ENCODE assay signal across 25 cellular contexts in the genomic region with DNA sequence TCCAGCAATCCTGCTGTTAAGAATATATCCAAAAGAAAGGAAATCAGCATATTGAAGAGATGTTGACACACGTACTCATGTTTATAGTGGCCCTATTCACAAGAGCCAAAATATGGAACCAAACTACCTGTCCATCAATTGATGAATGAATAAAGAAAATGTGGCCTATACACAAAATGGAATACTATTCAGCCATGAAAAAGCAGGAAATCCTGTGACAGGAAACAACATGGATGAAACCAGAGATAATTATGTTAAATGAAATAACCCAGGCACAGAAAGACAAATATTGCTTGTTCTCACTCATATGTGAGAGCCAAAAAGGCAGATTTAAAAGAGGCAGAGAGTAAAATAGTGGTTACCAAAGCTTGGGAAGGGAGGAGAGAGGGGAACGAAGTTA.
"Had no signal": no experiment of that assay in that cellular context is flagged by ENCODE, and none has a peak within 500 bp of the region (broad histone marks: within the 10 kb centered on the region; RNA-seq: fewer than 3 reads in every experiment).

No MANE protein-coding gene starts in this region.

- H3K36me3 Mint-ChIP-seq: immature natural killer cell, mesothelial cell of epicardium, naive B cell had no signal

- H3K27ac Mint-ChIP-seq: immature natural killer cell, mesothelial cell of epicardium, naive B cell had no signal

- H3K36me3 ChIP-seq: colonic mucosa, esophagus muscularis mucosa, gastroesophageal sphincter, heart left ventricle, lower lobe of right lung had no signal

- ATAC-seq: foreskin keratinocyte, gastroesophageal sphincter, left colon, left lobe of liver, mucosa of descending colon had no signal

- H3K27ac ChIP-seq: colonic mucosa, esophagus muscularis mucosa, foreskin keratinocyte, gastroesophageal sphincter, hepatocyte, lower lobe of right lung had no signal

- DNase-seq: colonic mucosa; cortex of kidney; dermis blood vessel endothelial cell; dorsolateral prefrontal cortex; effector CD4-positive, alpha-beta T cell; effector memory CD4-positive, alpha-beta T cell; foreskin keratinocyte; immature natural killer cell; islet precursor cell; kidney; kidney glomerular epithelial cell; left colon; left ventricle myocardium superior; lower lobe of right lung; mesenchymal stem cell; mucosa of descending colon; naive B cell had no signal

- H3K9me3 ChIP-seq: colonic mucosa, esophagus muscularis mucosa, gastroesophageal sphincter, lower lobe of right lung, mucosa of descending colon had no signal

- H3K4me1 Mint-ChIP-seq: immature natural killer cell, naive B cell had no signal

- FAIRE-seq: endothelial cell of umbilical vein, frontal cortex, kidney had no signal

- H3K4me3 ChIP-seq: colonic mucosa, dorsolateral prefrontal cortex, esophagus muscularis mucosa, gastroesophageal sphincter, heart left ventricle, hepatocyte, lower lobe of right lung, mucosa of descending colon had no signal

- H3K27me3 ChIP-seq: colonic mucosa, dorsolateral prefrontal cortex, esophagus muscularis mucosa, foreskin keratinocyte, gastroesophageal sphincter, heart left ventricle, hepatocyte had no signal

- H3K4me1 ChIP-seq: colonic mucosa, esophagus muscularis mucosa, foreskin keratinocyte, gastroesophageal sphincter had no signal

- H3K4me3 Mint-ChIP-seq: immature natural killer cell, mesothelial cell of epicardium, naive B cell had no signal
